Comparison of ENCODE assay signal across 11 cellular contexts in genomic region chr1:171257207-171258052, GRCh38. TPM values are rescaled to one million over a fixed set of nuclear protein-coding genes. Genes with fewer than 3 reads are reported as not detected.
DNase-seq lines count a peak whose midpoint lies in the region; ATAC-seq and TF ChIP-seq lines count a peak whose summit lies in the region.
"Had no signal": no experiment of that assay in that cellular context is flagged by ENCODE, and none has a peak within 500 bp of the region (broad histone marks: within the 10 kb centered on the region; RNA-seq: fewer than 3 reads in every experiment).

No MANE protein-coding gene starts in this region.

- peaks cover 7% of the 10 kb centered on the region for H3F3A ChIP-seq in SK-N-SH (replicated peaks; ENCODE audit: insufficient read depth)

- H3K9ac ChIP-seq in SK-N-SH, result no peak overlapping the region

- no peaks in the 10 kb centered on the region for H4K20me1 ChIP-seq in SK-N-SH (ENCODE audit: insufficient read depth)

- DNase-seq in GOT3 (lab: John Stamatoyannopoulos, UW) (peak; percentile 43), SK-N-SH (peak; percentile 49), foreskin fibroblast (peak; percentile 81 to 97), retinal pigment epithelial cell (ENCODE audit: low read depth) (peak; percentile 36), SKM-1 treated with dmso at 0.1 percent for 144 hours (lab: John Stamatoyannopoulos, UW; ENCODE audit: unreplicated experiment) (no peak)
- DNase-seq in activated CD4-positive, CD25-positive, alpha-beta regulatory T cell (lab: John Stamatoyannopoulos, UW), result no peak
- DNase-seq in stimulated activated CD4-positive, alpha-beta T cell treated with anti-CD3 and anti-CD28 coated beads, Interleukin-1b, Interleukin-23, amount 100 ng/mL, for 48 hours, result no peak
- DNase-seq: activated B cell treated with CpG ODN at 0.5 μM for 24 hours had no signal

- peaks cover 0 to 1% of the 10 kb centered on the region in 2 experiments for H3K36me3 ChIP-seq in SK-N-SH (replicated peaks in 1 of 2; ENCODE audit: control insufficient read depth in 1 of 2, insufficient read depth in 2 of 2, low read length in 1 of 2)

- H3K4me3 ChIP-seq in SK-N-SH (ENCODE audit: low read depth in 2 of 2, low read length in 1 of 2), result no peak overlapping the region
- no peak overlapping the region for H3K4me3 ChIP-seq in foreskin fibroblast (ENCODE audit: low read depth in 1 of 2, low read length in 2 of 2)
- no peak overlapping the region for H3K4me3 ChIP-seq in retinal pigment epithelial cell (ENCODE audit: low read length)
- H3K4me3 ChIP-seq: skin epidermis had no signal

- POLR2A ChIA-PET in SK-N-SH (lab: Yijun Ruan, JAX), result no interaction called here

- 18% methylated on average over 11 of the region's 11 CpGs for WGBS in SK-N-SH (ENCODE audit: low lambda C conversion rate)

- CTCF ChIA-PET in SK-N-SH (lab: Yijun Ruan, JAX), result interaction anchor here (1.6 to 4.0 kb wide), 2 partner anchors 12 to 56 kb away, joined by 9 to 22 read pairs; partner anchors contain the start of gene FMO4

- no peak for TF ChIP-seq EP300 in SK-N-SH (IDR thresholded peaks at IDR 0.05; ENCODE audit: borderline replicate concordance in 1 of 2, low read depth in 1 of 2, low read length in 1 of 2)

- ATAC-seq in HG03025 (IDR thresholded peaks at IDR 0.05; ENCODE audit: low FRiP score, unreplicated experiment), result no peak
- ATAC-seq: stimulated activated memory B cell treated with anti-CD40 and anti-IgM and Interleukin-4, amounts not matched to agents 10 μg/mL and 1 μg/mL and 100 μg/mL, for 72 hours had no signal

- no peak for TF ChIP-seq RAD21 in SK-N-SH (IDR thresholded peaks at IDR 0.05; ENCODE audit: low read length)

- no peak for TF ChIP-seq CTCF in SK-N-SH (IDR thresholded peaks at IDR 0.05)
- no peak for TF ChIP-seq CTCF in foreskin fibroblast (IDR thresholded peaks at IDR 0.05; ENCODE audit: low read depth, low read length)
- TF ChIP-seq CTCF in retinal pigment epithelial cell (conservative IDR thresholded peaks at IDR 0.05; ENCODE audit: low read depth, low read length), result no peak

- H3K4me1 ChIP-seq in SK-N-SH (ENCODE audit: control insufficient read depth in 1 of 2, insufficient read depth in 2 of 2, low read depth in 1 of 2, low read length in 1 of 2), result peaks cover 0 to 6% of the 10 kb centered on the region in 2 experiments; a peak in 2 of 4 replicates

- no peak overlapping the region for H2AFZ ChIP-seq in SK-N-SH (ENCODE audit: low read depth)

- no peak overlapping the region for H3K27ac ChIP-seq in SK-N-SH (ENCODE audit: low read depth in 2 of 2, low read length in 1 of 2)

- peaks cover 67% of the 10 kb centered on the region; the same call in 1 of the 2 replicates for H3K27me3 ChIP-seq in SK-N-SH (ENCODE audit: insufficient read depth)

- H3K9me3 ChIP-seq in SK-N-SH, result no peaks in the 10 kb centered on the region

- no peaks in the 10 kb centered on the region for H3K79me2 ChIP-seq in SK-N-SH (ENCODE audit: insufficient read depth)

- no peak overlapping the region for H3K4me2 ChIP-seq in SK-N-SH

- no peaks in the 10 kb centered on the region for H3K9me2 ChIP-seq in SK-N-SH

TF ChIP-seq in SK-N-SH, 30 proteins besides CTCF, POLR2A, EP300 and RAD21:
- TF ChIP-seq NFIC (IDR thresholded peaks at IDR 0.05; ENCODE audit: borderline replicate concordance) (peak; percentile 22; the same call in 1 of the 2 replicates), GATA2 (CRISPR knock-in tag; IDR thresholded peaks at IDR 0.05) (no peak)

RNA-seq across cellular contexts. Expression of gene FMO1, which starts 9.1 kb away (rescaled TPM):
- polyA plus RNA-seq in SK-N-SH (2012; rRNA removed), result not detected in 2 replicates
- not detected in 2 replicates for polyA plus RNA-seq in SK-N-SH (2012; cell fraction: cytosol; rRNA removed)
- polyA plus RNA-seq in SK-N-SH (2012; cell fraction: nucleus; rRNA removed), result not detected in 2 replicates

RNA-seq across cellular contexts. Expression of gene FMO4, which starts 56.6 kb away (rescaled TPM):
- polyA plus RNA-seq in SK-N-SH (2012; rRNA removed), result 1.6 and 2.0 TPM in 2 replicates
- polyA plus RNA-seq in SK-N-SH (2012; cell fraction: cytosol; rRNA removed), result 1.8 and 2.4 TPM in 2 replicates
- polyA plus RNA-seq in SK-N-SH (2012; cell fraction: nucleus; rRNA removed), result 1.2 and 2.3 TPM in 2 replicates

Comparison
In these comparisons a context has a peak if more than half of its experiments do, and no peak if none do; other contexts are left out.
1. DNase-seq: peak in GOT3 (single experiment), SK-N-SH (single experiment), foreskin fibroblast (2 of 2) and retinal pigment epithelial cell (single experiment); none in activated CD4-positive, CD25-positive, alpha-beta regulatory T cell (0 of 4), stimulated activated CD4-positive, alpha-beta T cell treated with anti-CD3 and anti-CD28 coated beads, Interleukin-1b, Interleukin-23, amount 100 ng/mL, for 48 hours (single experiment) and SKM-1 treated with dmso at 0.1 percent for 144 hours (single experiment).